ENCODE assay signal across 23 cellular contexts in the genomic region with DNA sequence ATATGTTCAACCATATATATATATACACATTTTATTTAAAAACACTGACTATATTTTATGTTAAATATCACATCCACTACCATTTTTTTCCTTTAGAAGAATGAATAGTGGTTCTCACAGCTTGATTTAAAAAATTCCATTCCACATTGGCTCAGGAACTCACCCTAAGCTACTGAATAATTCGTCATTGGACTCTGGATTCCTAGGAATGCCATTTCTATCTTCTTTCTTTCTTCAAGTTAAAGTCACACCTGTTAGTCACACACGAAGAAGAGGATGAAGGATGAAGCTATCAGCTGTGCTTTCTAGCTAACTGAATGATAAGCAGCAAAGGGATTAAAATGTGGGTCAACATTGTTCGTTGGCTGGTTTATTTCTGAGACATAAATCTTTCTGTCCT. TPM values are rescaled to one million over a fixed set of nuclear protein-coding genes. Genes with fewer than 3 reads are reported as not detected.
DNase-seq lines count a peak whose midpoint lies in the region; FAIRE-seq and TF ChIP-seq lines count a peak whose summit lies in the region.
"Had no signal": no experiment of that assay in that cellular context is flagged by ENCODE, and none has a peak within 500 bp of the region (broad histone marks: within the 10 kb centered on the region; RNA-seq: fewer than 3 reads in every experiment).

No MANE protein-coding gene starts in this region.

- 67% methylated on average over 3 of the region's 3 CpGs for WGBS in HUES64
- 49% methylated on average over 3 of the region's 3 CpGs for WGBS in hepatocyte (ENCODE audit: low lambda C conversion rate, missing lambda C conversion rate)

- peaks cover 26% of the 10 kb centered on the region for H3K4me1 ChIP-seq in HUES64 (ENCODE audit: insufficient read depth, low read length)
- peaks cover 8% of the 10 kb centered on the region for H3K4me1 ChIP-seq in iPS-15b (ENCODE audit: control insufficient read depth, insufficient read depth, low read length)
- H3K4me1 ChIP-seq in hepatocyte (ENCODE audit: insufficient read depth): peaks cover 2% of the 10 kb centered on the region
- H3K4me1 ChIP-seq: BLaER1 had no signal

- TF ChIP-seq CTCF in hepatocyte (IDR thresholded peaks at IDR 0.05; ENCODE audit: poor library complexity): no peak

- H3K36me3 ChIP-seq in HUES64 (ENCODE audit: insufficient read depth, low read length) (no peaks in the 10 kb centered on the region), iPS-15b (ENCODE audit: control insufficient read depth, insufficient read depth, low read length) (no peaks in the 10 kb centered on the region), hepatocyte (replicated peaks; ENCODE audit: insufficient read depth, low read depth) (no peaks in the 10 kb centered on the region)
- H3K36me3 ChIP-seq: BLaER1 had no signal

- H3K79me2 ChIP-seq in hepatocyte: peaks cover 22% of the 10 kb centered on the region

- H3K9me3 ChIP-seq in HUES64 (ENCODE audit: insufficient read depth, low read depth, low read length): no peaks in the 10 kb centered on the region
- H3K9me3 ChIP-seq in iPS-15b (ENCODE audit: control insufficient read depth, insufficient read depth, low read length): no peaks in the 10 kb centered on the region
- no peaks in the 10 kb centered on the region for H3K9me3 ChIP-seq in hepatocyte (ENCODE audit: low read depth)
- H3K9me3 ChIP-seq: BLaER1 had no signal

- no peak overlapping the region for H3K4me2 ChIP-seq in hepatocyte
- H3K4me2 ChIP-seq: BLaER1 had no signal

- peak; percentile 35 for DNase-seq in renal cortical epithelial cell (ENCODE audit: low read depth)
- no peak for DNase-seq in hepatocyte (ENCODE audit: low spot score)
- DNase-seq in T-helper 2 cell: no peak
- DNase-seq in stimulated activated CD8-positive, alpha-beta memory T cell treated with anti-CD3 and anti-CD28 coated beads, Interleukin-4, amount 100 ng/mL, for 48 hours: no peak
- DNase-seq: CD4-positive, alpha-beta T cell; COR-L47; DMS79; GM23248; KG1; NCI-H1092; NCI-H1436 treated with DMSO at 0.1 percent for 48 hours; NCI-H2029; NCI-H2227 treated with DMSO at 0.1 percent for 48 hours; NCI-H524; NCI-H774; NK-92 treated with Interleukin-12 subunit alpha and Interleukin-12 subunit beta, amount 100 ng/mL, for 24 hours; T-cell had no signal

- H3K27ac ChIP-seq in HUES64 (ENCODE audit: low read depth, low read length): peak overlapping the region; percentile 3; the same call in 1 of the 2 replicates
- H3K27ac ChIP-seq in hepatocyte: no peak overlapping the region
- H3K27ac ChIP-seq: BLaER1, GM23248 had no signal

- H3K4me3 ChIP-seq in HUES64 (ENCODE audit: low read length) (no peak overlapping the region), iPS-15b (ENCODE audit: low read depth, low read length) (no peak overlapping the region), hepatocyte (no peak overlapping the region)
- H3K4me3 ChIP-seq: BLaER1, GM12878, GM23248 had no signal

- FAIRE-seq in G401.6 (lab: Jason Lieb, UNC): peak; percentile 17
- FAIRE-seq: GM12878 had no signal

- peaks cover under 1% of the 10 kb centered on the region; the same call in 1 of the 2 replicates for H3K27me3 ChIP-seq in HUES64 (ENCODE audit: insufficient read depth, low read length)
- no peaks in the 10 kb centered on the region for H3K27me3 ChIP-seq in iPS-15b (ENCODE audit: control insufficient read depth, insufficient read depth, low read length)
- no peaks in the 10 kb centered on the region for H3K27me3 ChIP-seq in hepatocyte
- H3K27me3 ChIP-seq: BLaER1 had no signal

- no peak overlapping the region for H2AFZ ChIP-seq in hepatocyte
- H2AFZ ChIP-seq: GM23248 had no signal

- H3K9me2 ChIP-seq in hepatocyte (replicated peaks; ENCODE audit: insufficient read depth): no peaks in the 10 kb centered on the region

- H3K9ac ChIP-seq in HUES64 (ENCODE audit: low read depth, low read length): no peak overlapping the region
- H3K9ac ChIP-seq in iPS-15b (ENCODE audit: low read depth, low read length): peak overlapping the region; percentile 32
- H3K9ac ChIP-seq: BLaER1, GM23248 had no signal

- no peaks in the 10 kb centered on the region for H4K20me1 ChIP-seq in hepatocyte (ENCODE audit: insufficient read depth, poor library complexity, severe bottlenecking)
- H4K20me1 ChIP-seq: BLaER1 had no signal

RNA-seq across cellular contexts. Expression of a gene that starts 7.9 kb away (rescaled TPM):
- 1.9 TPM for polyA plus RNA-seq in HUES64 (2013, experiment 1 of 2)
- 2.9 TPM for polyA plus RNA-seq in HUES64 (2013, experiment 2 of 2)
- total RNA-seq in renal cortical epithelial cell (17.5 and 27.3 TPM in 2 replicates), hepatocyte (33.0 and 41.8 TPM in 2 replicates)
- polyA plus RNA-seq in hepatocyte: 9.9 and 15.2 TPM in 2 replicates
- total RNA-seq: A673; CD4-positive, alpha-beta T cell; GM23248 had no signal
- polyA plus RNA-seq: GM23248 had no signal
